In genomic region chrX:2595258-2595657, GRCh38 we compare ENCODE assay signal across 32 cellular contexts.
DNase-seq lines count a peak whose midpoint lies in the region; ATAC-seq and TF ChIP-seq lines count a peak whose summit lies in the region.
"Had no signal": no experiment of that assay in that cellular context is flagged by ENCODE, and none has a peak within 500 bp of the region (broad histone marks: within the 10 kb centered on the region; RNA-seq: fewer than 3 reads in every experiment).

No MANE protein-coding gene starts in this region.

- peaks cover 6% of the 10 kb centered on the region; the same call in 1 of the 2 replicates for H3K9me3 Mint-ChIP-seq in WTC11
- H3K9me3 Mint-ChIP-seq: endodermal cell; nephron; stimulated activated effector memory CD8-positive, alpha-beta T cell treated with anti-CD3 and anti-CD28 coated beads, Interleukin-12 subunit alpha, Interleukin-12 subunit beta, amount 100 ng/mL, for 72 hours had no signal

- H3F3A ChIP-seq in GM23248 (ENCODE audit: insufficient read depth), result peaks cover 19% of the 10 kb centered on the region

- H2AFZ ChIP-seq in GM23248, result no peak overlapping the region
- H2AFZ ChIP-seq: hepatocyte had no signal

- H3K79me2 ChIP-seq in GM23248 (ENCODE audit: insufficient read depth), result no peaks in the 10 kb centered on the region
- H3K79me2 ChIP-seq: hepatocyte had no signal

- H4K20me1 ChIP-seq in GM23248 (ENCODE audit: insufficient read depth), result no peaks in the 10 kb centered on the region

- 4 to 13% methylated on average over 5 of the region's 5 CpGs for WGBS in GM23248 (ENCODE audit: low coverage in 1 of 2, low lambda C conversion rate in 2 of 2, missing lambda C conversion rate in 2 of 2), 2 experiments

- H3K4me3 ChIP-seq in AG09309 (ENCODE audit: control insufficient read depth, low read depth, low read length) (no peak overlapping the region), GM23248 (no peak overlapping the region), SJCRH30 (no peak overlapping the region)
- H3K4me3 ChIP-seq: A549, cardiac muscle cell, coronary artery, hepatocyte, left ventricle myocardium inferior, pancreas, suprapubic skin, uterus had no signal

- in situ Hi-C loops in GM23248 (cut with MboI), result loop anchor here (10.0 kb wide), 1 partner anchor 950 kb away; no protein-coding TSS in a partner anchor

- no peak overlapping the region for H3K4me2 ChIP-seq in GM23248 (ENCODE audit: unreplicated experiment)
- H3K4me2 ChIP-seq: A549, hepatocyte had no signal

- CTCF ChIA-PET in WTC11 (lab: Charles Lee), result no interaction called here

- no peak overlapping the region for H3K4me3 Mint-ChIP-seq in WTC11
- H3K4me3 Mint-ChIP-seq: activated CD8-positive, alpha-beta memory T cell treated with anti-CD3 and anti-CD28 coated beads, Interleukin-2, amount 10 ng/mL, durations not matched to agents 7 days and 5 days; activated naive CD8-positive, alpha-beta T cell; endodermal cell; nephron; stimulated activated effector memory CD8-positive, alpha-beta T cell treated with anti-CD3 and anti-CD28 coated beads, Interleukin-12 subunit alpha, Interleukin-12 subunit beta, amount 100 ng/mL, for 72 hours had no signal

- H3K4me1 ChIP-seq in GM23248 (ENCODE audit: insufficient read depth) (peaks cover 7% of the 10 kb centered on the region), SJCRH30 (peaks cover 3% of the 10 kb centered on the region)
- H3K4me1 ChIP-seq: uterus had no signal

- no peaks in the 10 kb centered on the region for H3K27me3 ChIP-seq in GM23248 (replicated peaks; ENCODE audit: insufficient read depth)
- H3K27me3 ChIP-seq in SJCRH30, result no peaks in the 10 kb centered on the region
- H3K27me3 ChIP-seq: cardiac muscle cell, hepatocyte, pancreas, suprapubic skin, uterus had no signal

- H3K36me3 ChIP-seq in GM23248 (ENCODE audit: low read depth) (no peaks in the 10 kb centered on the region), SJCRH30 (no peaks in the 10 kb centered on the region)
- H3K36me3 ChIP-seq: cardiac muscle cell, pancreas, suprapubic skin, uterus had no signal

- no peak overlapping the region for H3K27ac Mint-ChIP-seq in WTC11
- H3K27ac Mint-ChIP-seq: activated CD8-positive, alpha-beta memory T cell treated with anti-CD3 and anti-CD28 coated beads, Interleukin-2, amount 10 ng/mL, durations not matched to agents 7 days and 5 days; activated naive CD8-positive, alpha-beta T cell; endodermal cell; nephron; stimulated activated effector memory CD8-positive, alpha-beta T cell treated with anti-CD3 and anti-CD28 coated beads, Interleukin-12 subunit alpha, Interleukin-12 subunit beta, amount 100 ng/mL, for 72 hours had no signal

- TF ChIP-seq CTCF in AG09309 (IDR thresholded peaks at IDR 0.05; ENCODE audit: control insufficient read depth, insufficient read depth, low read depth, low read length, missing control alignments) (no peak), WTC11 (IDR thresholded peaks at IDR 0.05) (no peak)

- ATAC-seq in WTC11, result no peak
- ATAC-seq: A549; activated CD8-positive, alpha-beta memory T cell treated with anti-CD3 and anti-CD28 coated beads, Interleukin-2, amount 10 ng/mL, durations not matched to agents 7 days and 5 days; HepG2; pancreas; stimulated activated effector memory CD8-positive, alpha-beta T cell treated with anti-CD3 and anti-CD28 coated beads, Interleukin-12 subunit alpha, Interleukin-12 subunit beta, amount 100 ng/mL, for 72 hours had no signal

- POLR2A ChIA-PET in WTC11 (lab: Charles Lee), result no interaction called here

- H3K9me3 ChIP-seq in GM23248 (ENCODE audit: low read depth) (no peaks in the 10 kb centered on the region), SJCRH30 (replicated peaks) (no peaks in the 10 kb centered on the region)
- H3K9me3 ChIP-seq: A549, left ventricle myocardium inferior, pancreas, suprapubic skin, uterus had no signal

- H3K27me3 Mint-ChIP-seq in WTC11 (ENCODE audit: low read depth), result no peaks in the 10 kb centered on the region
- H3K27me3 Mint-ChIP-seq: activated CD8-positive, alpha-beta memory T cell treated with anti-CD3 and anti-CD28 coated beads, Interleukin-2, amount 10 ng/mL, durations not matched to agents 7 days and 5 days; activated naive CD8-positive, alpha-beta T cell had no signal

- H3K36me3 Mint-ChIP-seq in WTC11, result peaks cover 19% of the 10 kb centered on the region

- peaks cover 26% of the 10 kb centered on the region for H3K4me1 Mint-ChIP-seq in WTC11

- no peaks in the 10 kb centered on the region for H3K9me2 ChIP-seq in GM23248 (ENCODE audit: insufficient read depth)

- H3K27ac ChIP-seq in GM23248 (peak overlapping the region; percentile 23; the same call in 1 of the 2 replicates), SJCRH30 (no peak overlapping the region)
- H3K27ac ChIP-seq: A549; BLaER1 treated with 17β-estradiol and CSF1 and Interleukin-3, amounts not matched to agents 10 nM and 100 nM; cardiac muscle cell; coronary artery; hepatocyte; left ventricle myocardium inferior; pancreas; suprapubic skin; uterus had no signal

- peak; percentile 50 for DNase-seq in AG09309 (ENCODE audit: low read depth)
- peak; percentile 74 for DNase-seq in GM23248
- DNase-seq in astrocyte of the hippocampus (ENCODE audit: low read depth, low spot score), result peak; percentile 47
- DNase-seq in fibroblast of peridontal ligament (ENCODE audit: extremely low read depth), result peak; percentile 89
- DNase-seq in WTC11 (ENCODE audit: low spot score), result no peak
- no peak for DNase-seq in GDM1 (lab: John Stamatoyannopoulos, UW)
- no peak for DNase-seq in SJCRH30
- DNase-seq in NCI-H510A treated with DMSO at 0.1 percent for 48 hours (lab: John Stamatoyannopoulos, UW), result no peak
- DNase-seq: activated CD4-positive, alpha-beta T cell treated with anti-CD3 and anti-CD28 coated beads, Interleukin-2, amount 50 U/mL, for 1 hour; activated CD8-positive, alpha-beta memory T cell treated with anti-CD3 and anti-CD28 coated beads, Interleukin-2, amount 10 ng/mL, durations not matched to agents 7 days and 5 days; COR-L47; endodermal cell; left ventricle myocardium inferior; NCI-H1105 treated with DMSO at 0.1 percent for 48 hours; NCI-H2081 treated with DMSO at 0.1 percent for 48 hours; NCI-H446; OCI-M1; stimulated activated CD4-positive, alpha-beta T cell treated with anti-CD3 and anti-CD28 coated beads, Interleukin-2, amount 100 ng/mL, for 48 hours; SW 1271; T1000; uterus had no signal

- no peak overlapping the region for H3K9ac ChIP-seq in GM23248

TF ChIP-seq in WTC11, 78 proteins besides CTCF, POLR2A, EP300 and RAD21:
- no peak for TF ChIP-seq ATF1 (CRISPR knock-in tag; IDR thresholded peaks at IDR 0.05)
- TF ChIP-seq, protein P1, sequence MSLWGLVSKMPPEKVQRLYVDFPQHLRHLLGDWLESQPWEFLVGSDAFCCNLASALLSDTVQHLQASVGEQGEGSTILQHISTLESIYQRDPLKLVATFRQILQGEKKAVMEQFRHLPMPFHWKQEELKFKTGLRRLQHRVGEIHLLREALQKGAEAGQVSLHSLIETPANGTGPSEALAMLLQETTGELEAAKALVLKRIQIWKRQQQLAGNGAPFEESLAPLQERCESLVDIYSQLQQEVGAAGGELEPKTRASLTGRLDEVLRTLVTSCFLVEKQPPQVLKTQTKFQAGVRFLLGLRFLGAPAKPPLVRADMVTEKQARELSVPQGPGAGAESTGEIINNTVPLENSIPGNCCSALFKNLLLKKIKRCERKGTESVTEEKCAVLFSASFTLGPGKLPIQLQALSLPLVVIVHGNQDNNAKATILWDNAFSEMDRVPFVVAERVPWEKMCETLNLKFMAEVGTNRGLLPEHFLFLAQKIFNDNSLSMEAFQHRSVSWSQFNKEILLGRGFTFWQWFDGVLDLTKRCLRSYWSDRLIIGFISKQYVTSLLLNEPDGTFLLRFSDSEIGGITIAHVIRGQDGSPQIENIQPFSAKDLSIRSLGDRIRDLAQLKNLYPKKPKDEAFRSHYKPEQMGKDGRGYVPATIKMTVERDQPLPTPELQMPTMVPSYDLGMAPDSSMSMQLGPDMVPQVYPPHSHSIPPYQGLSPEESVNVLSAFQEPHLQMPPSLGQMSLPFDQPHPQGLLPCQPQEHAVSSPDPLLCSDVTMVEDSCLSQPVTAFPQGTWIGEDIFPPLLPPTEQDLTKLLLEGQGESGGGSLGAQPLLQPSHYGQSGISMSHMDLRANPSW (CRISPR knock-in tag; conservative IDR thresholded peaks at IDR 0.05; ENCODE audit: low read depth), result no peak
- TF ChIP-seq, protein P2, sequence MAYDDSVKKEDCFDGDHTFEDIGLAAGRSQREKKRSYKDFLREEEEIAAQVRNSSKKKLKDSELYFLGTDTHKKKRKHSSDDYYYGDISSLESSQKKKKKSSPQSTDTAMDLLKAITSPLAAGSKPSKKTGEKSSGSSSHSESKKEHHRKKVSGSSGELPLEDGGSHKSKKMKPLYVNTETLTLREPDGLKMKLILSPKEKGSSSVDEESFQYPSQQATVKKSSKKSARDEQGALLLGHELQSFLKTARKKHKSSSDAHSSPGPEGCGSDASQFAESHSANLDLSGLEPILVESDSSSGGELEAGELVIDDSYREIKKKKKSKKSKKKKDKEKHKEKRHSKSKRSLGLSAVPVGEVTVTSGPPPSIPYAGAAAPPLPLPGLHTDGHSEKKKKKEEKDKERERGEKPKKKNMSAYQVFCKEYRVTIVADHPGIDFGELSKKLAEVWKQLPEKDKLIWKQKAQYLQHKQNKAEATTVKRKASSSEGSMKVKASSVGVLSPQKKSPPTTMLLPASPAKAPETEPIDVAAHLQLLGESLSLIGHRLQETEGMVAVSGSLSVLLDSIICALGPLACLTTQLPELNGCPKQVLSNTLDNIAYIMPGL (CRISPR knock-in tag; IDR thresholded peaks at IDR 0.05), result no peak
- no peak for TF ChIP-seq SOX15 (CRISPR knock-in tag; IDR thresholded peaks at IDR 0.05)
TF ChIP-seq in WTC11: peak in this region for 0.

Comparison
In these comparisons a context has a peak if more than half of its experiments do, and no peak if none do; other contexts are left out.
1. DNase-seq: peak in AG09309 (single experiment), GM23248 (single experiment), astrocyte of the hippocampus (single experiment) and fibroblast of peridontal ligament (single experiment); none in WTC11 (single experiment), GDM1 (single experiment), SJCRH30 (0 of 2) and NCI-H510A treated with DMSO at 0.1 percent for 48 hours (single experiment).